In the genomic region with DNA sequence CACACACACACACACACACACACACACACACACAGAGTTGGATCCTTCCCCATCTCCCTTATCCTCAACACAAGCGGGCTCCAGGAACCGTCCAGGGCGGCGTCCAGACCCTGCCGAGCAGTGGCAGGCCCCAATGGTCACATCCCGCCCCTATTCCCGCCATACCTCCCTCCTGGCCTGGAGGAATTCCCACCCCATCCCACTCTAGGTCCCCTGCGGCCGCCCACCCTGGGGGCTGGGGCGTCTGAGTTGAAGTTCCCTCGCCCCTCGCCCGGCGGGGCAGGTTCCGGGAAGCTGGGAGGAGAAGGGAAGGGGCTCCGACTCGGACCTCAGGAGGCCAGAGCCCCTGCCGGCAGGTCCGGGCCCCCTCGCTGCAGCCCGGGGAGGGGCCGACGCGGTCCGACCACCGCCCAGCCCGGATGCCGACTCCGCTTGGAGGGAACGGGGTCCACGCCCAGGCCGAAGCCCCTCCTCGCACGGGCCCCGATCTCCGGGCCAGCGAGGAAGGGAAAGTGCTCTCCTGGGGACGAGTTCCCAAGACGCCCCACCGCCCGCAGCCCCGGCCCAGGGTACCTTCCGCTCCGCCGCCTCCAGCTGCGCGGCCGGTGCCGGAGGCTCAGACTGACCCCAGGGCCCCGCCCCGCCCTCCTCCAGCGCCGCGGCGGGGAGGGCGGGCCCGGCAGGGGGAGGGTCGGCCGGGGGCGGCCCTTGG, we compare ENCODE assay signal across 1 cellular context.
TF ChIP-seq lines count a peak whose summit lies in the region.

Gene RHOC, minus strand, starts transcription at position 623 of the 712 bp plus-strand sequence. CDS start 3,328 bp downstream, outside the sequence.

TF ChIP-seq in HepG2, 621 proteins besides CTCF, POLR2A, EP300 and RAD21 (continued from another document and continues in another):
- TF ChIP-seq TFE3 (CRISPR knock-in tag; IDR thresholded peaks at IDR 0.05) = no peak
- no peak for TF ChIP-seq CENPT (CRISPR knock-in tag; IDR thresholded peaks at IDR 0.05; ENCODE audit: low read depth)
- TF ChIP-seq AKAP8 (CRISPR knock-in tag; IDR thresholded peaks at IDR 0.05) = no peak
- no peak for TF ChIP-seq SRF (IDR thresholded peaks at IDR 0.05; ENCODE audit: low read depth, low read length)
- TF ChIP-seq FOXO1 (CRISPR knock-in tag; IDR thresholded peaks at IDR 0.05) = no peak
- TF ChIP-seq GTF2F1 (IDR thresholded peaks at IDR 0.05; ENCODE audit: low read length) = no peak
- TF ChIP-seq SMC3 (IDR thresholded peaks at IDR 0.05; ENCODE audit: low read length) = no peak
- no peak for TF ChIP-seq ZNF207 (IDR thresholded peaks at IDR 0.05; ENCODE audit: borderline replicate concordance)
- no peak for TF ChIP-seq ZHX2 (IDR thresholded peaks at IDR 0.05; ENCODE audit: low read depth)
- no peak for TF ChIP-seq ZHX2 (CRISPR knock-in tag; IDR thresholded peaks at IDR 0.05; ENCODE audit: borderline replicate concordance)
- TF ChIP-seq ZNF7 (CRISPR knock-in tag; IDR thresholded peaks at IDR 0.05) = no peak
- no peak for TF ChIP-seq PTBP1 (IDR thresholded peaks at IDR 0.05; ENCODE audit: low read depth, low read length, poor library complexity, severe bottlenecking)
- TF ChIP-seq NPAS2 (CRISPR knock-in tag; IDR thresholded peaks at IDR 0.05; ENCODE audit: borderline replicate concordance) = no peak
- peak; percentile 58; the same call in 1 of the 2 replicates for TF ChIP-seq ARID4A (CRISPR knock-in tag; IDR thresholded peaks at IDR 0.05; ENCODE audit: borderline replicate concordance)
- no peak for TF ChIP-seq ZMAT5 (CRISPR knock-in tag; IDR thresholded peaks at IDR 0.05; ENCODE audit: borderline replicate concordance, low read depth)
- no peak for TF ChIP-seq ZNF569 (CRISPR knock-in tag; IDR thresholded peaks at IDR 0.05; ENCODE audit: borderline replicate concordance)
- no peak for TF ChIP-seq KAT2B (IDR thresholded peaks at IDR 0.05; ENCODE audit: borderline replicate concordance, low read depth, low read length)
- TF ChIP-seq PCBP1 (IDR thresholded peaks at IDR 0.05; ENCODE audit: borderline replicate concordance, low read depth, low read length) = no peak
- TF ChIP-seq PAF1 (CRISPR knock-in tag; IDR thresholded peaks at IDR 0.05) = no peak
- TF ChIP-seq, protein P1, sequence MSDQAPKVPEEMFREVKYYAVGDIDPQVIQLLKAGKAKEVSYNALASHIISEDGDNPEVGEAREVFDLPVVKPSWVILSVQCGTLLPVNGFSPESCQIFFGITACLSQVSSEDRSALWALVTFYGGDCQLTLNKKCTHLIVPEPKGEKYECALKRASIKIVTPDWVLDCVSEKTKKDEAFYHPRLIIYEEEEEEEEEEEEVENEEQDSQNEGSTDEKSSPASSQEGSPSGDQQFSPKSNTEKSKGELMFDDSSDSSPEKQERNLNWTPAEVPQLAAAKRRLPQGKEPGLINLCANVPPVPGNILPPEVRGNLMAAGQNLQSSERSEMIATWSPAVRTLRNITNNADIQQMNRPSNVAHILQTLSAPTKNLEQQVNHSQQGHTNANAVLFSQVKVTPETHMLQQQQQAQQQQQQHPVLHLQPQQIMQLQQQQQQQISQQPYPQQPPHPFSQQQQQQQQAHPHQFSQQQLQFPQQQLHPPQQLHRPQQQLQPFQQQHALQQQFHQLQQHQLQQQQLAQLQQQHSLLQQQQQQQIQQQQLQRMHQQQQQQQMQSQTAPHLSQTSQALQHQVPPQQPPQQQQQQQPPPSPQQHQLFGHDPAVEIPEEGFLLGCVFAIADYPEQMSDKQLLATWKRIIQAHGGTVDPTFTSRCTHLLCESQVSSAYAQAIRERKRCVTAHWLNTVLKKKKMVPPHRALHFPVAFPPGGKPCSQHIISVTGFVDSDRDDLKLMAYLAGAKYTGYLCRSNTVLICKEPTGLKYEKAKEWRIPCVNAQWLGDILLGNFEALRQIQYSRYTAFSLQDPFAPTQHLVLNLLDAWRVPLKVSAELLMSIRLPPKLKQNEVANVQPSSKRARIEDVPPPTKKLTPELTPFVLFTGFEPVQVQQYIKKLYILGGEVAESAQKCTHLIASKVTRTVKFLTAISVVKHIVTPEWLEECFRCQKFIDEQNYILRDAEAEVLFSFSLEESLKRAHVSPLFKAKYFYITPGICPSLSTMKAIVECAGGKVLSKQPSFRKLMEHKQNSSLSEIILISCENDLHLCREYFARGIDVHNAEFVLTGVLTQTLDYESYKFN (CRISPR knock-in tag; conservative IDR thresholded peaks at IDR 0.05) = 0 out of 2 replicates have a peak, but pooled peaks have one; percentile 0
- TF ChIP-seq PPARG (CRISPR knock-in tag; conservative IDR thresholded peaks at IDR 0.05) = no peak
- TF ChIP-seq, protein P2, sequence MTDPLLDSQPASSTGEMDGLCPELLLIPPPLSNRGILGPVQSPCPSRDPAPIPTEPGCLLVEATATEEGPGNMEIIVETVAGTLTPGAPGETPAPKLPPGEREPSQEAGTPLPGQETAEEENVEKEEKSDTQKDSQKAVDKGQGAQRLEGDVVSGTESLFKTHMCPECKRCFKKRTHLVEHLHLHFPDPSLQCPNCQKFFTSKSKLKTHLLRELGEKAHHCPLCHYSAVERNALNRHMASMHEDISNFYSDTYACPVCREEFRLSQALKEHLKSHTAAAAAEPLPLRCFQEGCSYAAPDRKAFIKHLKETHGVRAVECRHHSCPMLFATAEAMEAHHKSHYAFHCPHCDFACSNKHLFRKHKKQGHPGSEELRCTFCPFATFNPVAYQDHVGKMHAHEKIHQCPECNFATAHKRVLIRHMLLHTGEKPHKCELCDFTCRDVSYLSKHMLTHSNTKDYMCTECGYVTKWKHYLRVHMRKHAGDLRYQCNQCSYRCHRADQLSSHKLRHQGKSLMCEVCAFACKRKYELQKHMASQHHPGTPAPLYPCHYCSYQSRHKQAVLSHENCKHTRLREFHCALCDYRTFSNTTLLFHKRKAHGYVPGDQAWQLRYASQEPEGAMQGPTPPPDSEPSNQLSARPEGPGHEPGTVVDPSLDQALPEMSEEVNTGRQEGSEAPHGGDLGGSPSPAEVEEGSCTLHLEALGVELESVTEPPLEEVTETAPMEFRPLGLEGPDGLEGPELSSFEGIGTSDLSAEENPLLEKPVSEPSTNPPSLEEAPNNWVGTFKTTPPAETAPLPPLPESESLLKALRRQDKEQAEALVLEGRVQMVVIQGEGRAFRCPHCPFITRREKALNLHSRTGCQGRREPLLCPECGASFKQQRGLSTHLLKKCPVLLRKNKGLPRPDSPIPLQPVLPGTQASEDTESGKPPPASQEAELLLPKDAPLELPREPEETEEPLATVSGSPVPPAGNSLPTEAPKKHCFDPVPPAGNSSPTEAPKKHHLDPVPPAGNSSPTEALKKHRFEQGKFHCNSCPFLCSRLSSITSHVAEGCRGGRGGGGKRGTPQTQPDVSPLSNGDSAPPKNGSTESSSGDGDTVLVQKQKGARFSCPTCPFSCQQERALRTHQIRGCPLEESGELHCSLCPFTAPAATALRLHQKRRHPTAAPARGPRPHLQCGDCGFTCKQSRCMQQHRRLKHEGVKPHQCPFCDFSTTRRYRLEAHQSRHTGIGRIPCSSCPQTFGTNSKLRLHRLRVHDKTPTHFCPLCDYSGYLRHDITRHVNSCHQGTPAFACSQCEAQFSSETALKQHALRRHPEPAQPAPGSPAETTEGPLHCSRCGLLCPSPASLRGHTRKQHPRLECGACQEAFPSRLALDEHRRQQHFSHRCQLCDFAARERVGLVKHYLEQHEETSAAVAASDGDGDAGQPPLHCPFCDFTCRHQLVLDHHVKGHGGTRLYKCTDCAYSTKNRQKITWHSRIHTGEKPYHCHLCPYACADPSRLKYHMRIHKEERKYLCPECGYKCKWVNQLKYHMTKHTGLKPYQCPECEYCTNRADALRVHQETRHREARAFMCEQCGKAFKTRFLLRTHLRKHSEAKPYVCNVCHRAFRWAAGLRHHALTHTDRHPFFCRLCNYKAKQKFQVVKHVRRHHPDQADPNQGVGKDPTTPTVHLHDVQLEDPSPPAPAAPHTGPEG (CRISPR knock-in tag; IDR thresholded peaks at IDR 0.05) = no peak
- TF ChIP-seq MBD4 (IDR thresholded peaks at IDR 0.05; ENCODE audit: borderline replicate concordance, low read length) = no peak
- TF ChIP-seq ZNF670 (CRISPR knock-in tag; IDR thresholded peaks at IDR 0.05; ENCODE audit: borderline replicate concordance) = peak; percentile 35; the same call in 1 of the 2 replicates
- no peak for TF ChIP-seq NFIB (CRISPR knock-in tag; IDR thresholded peaks at IDR 0.05; ENCODE audit: borderline replicate concordance)
- no peak for TF ChIP-seq NR2F6 (IDR thresholded peaks at IDR 0.05)
- no peak for TF ChIP-seq NR2F6 (CRISPR knock-in tag; IDR thresholded peaks at IDR 0.05)
- TF ChIP-seq ZMYM4 (CRISPR knock-in tag; IDR thresholded peaks at IDR 0.05) = no peak
- TF ChIP-seq RBM22 (optimal IDR thresholded peaks at IDR 0.05; ENCODE audit: low read length) = no peak
- no peak for TF ChIP-seq HMG20B (CRISPR knock-in tag; conservative IDR thresholded peaks at IDR 0.05)
- no peak for TF ChIP-seq MIER2 (CRISPR knock-in tag; IDR thresholded peaks at IDR 0.05)
- 0 out of 2 replicates have a peak, but pooled peaks have one; percentile 9 for TF ChIP-seq TARDBP (CRISPR knock-in tag; IDR thresholded peaks at IDR 0.05)
- no peak for TF ChIP-seq ELF4 (CRISPR knock-in tag; IDR thresholded peaks at IDR 0.05; ENCODE audit: borderline replicate concordance)
- no peak for TF ChIP-seq STAT5B (CRISPR knock-in tag; IDR thresholded peaks at IDR 0.05)
- no peak for TF ChIP-seq ZNF660 (CRISPR knock-in tag; IDR thresholded peaks at IDR 0.05; ENCODE audit: borderline replicate concordance, low read depth)
